Comparison of ENCODE assay signal across 1 cellular context in the genomic region with DNA sequence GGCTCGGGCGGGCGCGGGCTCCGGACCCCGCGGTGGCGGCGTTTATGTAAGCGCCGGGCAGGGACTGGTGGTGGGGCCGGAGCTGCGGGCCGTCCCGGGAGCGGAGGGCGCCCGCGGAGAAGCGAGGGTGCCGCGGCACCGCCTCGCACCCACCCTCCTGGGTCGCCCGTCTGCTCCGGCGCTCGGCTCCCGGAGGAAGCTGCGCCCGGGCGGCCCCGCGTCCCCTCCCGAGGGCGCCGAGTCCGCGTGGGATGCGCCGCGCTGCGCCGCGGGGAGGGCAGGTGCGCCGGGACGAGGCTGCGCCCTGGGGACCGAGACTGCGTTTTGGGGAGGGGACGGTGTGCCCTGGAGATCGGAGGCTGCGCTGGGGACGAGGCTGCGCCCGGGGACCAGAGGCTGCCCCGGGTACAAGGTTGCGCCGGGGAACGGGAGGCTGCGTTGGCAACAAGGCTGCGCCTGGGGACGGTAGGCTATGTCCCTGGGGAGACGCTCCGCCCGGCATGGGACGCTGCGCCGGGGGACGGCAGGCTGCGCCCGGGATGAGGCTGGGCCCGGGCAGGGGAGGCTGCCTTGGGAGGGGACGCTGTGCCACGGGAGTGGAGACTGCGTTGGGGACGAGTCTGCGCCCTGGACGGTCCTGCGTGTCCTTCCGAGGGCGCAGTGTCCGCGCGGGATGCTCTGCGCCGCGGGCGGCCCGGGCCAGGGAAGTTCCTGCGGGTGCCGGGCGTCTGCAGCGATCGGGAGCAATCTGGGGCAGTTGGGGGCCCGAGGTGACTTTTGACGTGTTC.
TF ChIP-seq lines count a peak whose summit lies in the region.

No MANE protein-coding gene starts in this region.

TF ChIP-seq in K562, 482 proteins besides CTCF, POLR2A, EP300 and RAD21 (continued from another document):
- TF ChIP-seq ZBTB7A (IDR thresholded peaks at IDR 0.05; ENCODE audit: borderline replicate concordance, control insufficient read depth, low read depth, low read length) (peak; percentile 66; the same call in 1 of the 2 replicates), CXXC5 (CRISPR knock-in tag; IDR thresholded peaks at IDR 0.05) (peak; percentile 76), HDAC2 (IDR thresholded peaks at IDR 0.05) (0 out of 2 replicates have a peak, but pooled peaks have one; percentile 35), ZFP91 (CRISPR knock-in tag; IDR thresholded peaks at IDR 0.05) (no peak), GMEB1 (CRISPR knock-in tag; IDR thresholded peaks at IDR 0.05) (peak; percentile 45), MAX (CRISPR knock-in tag; IDR thresholded peaks at IDR 0.05) (no peak)
- TF ChIP-seq, protein P1, sequence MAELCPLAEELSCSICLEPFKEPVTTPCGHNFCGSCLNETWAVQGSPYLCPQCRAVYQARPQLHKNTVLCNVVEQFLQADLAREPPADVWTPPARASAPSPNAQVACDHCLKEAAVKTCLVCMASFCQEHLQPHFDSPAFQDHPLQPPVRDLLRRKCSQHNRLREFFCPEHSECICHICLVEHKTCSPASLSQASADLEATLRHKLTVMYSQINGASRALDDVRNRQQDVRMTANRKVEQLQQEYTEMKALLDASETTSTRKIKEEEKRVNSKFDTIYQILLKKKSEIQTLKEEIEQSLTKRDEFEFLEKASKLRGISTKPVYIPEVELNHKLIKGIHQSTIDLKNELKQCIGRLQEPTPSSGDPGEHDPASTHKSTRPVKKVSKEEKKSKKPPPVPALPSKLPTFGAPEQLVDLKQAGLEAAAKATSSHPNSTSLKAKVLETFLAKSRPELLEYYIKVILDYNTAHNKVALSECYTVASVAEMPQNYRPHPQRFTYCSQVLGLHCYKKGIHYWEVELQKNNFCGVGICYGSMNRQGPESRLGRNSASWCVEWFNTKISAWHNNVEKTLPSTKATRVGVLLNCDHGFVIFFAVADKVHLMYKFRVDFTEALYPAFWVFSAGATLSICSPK (IDR thresholded peaks at IDR 0.05; ENCODE audit: borderline replicate concordance) = no peak
- TF ChIP-seq, protein P2, sequence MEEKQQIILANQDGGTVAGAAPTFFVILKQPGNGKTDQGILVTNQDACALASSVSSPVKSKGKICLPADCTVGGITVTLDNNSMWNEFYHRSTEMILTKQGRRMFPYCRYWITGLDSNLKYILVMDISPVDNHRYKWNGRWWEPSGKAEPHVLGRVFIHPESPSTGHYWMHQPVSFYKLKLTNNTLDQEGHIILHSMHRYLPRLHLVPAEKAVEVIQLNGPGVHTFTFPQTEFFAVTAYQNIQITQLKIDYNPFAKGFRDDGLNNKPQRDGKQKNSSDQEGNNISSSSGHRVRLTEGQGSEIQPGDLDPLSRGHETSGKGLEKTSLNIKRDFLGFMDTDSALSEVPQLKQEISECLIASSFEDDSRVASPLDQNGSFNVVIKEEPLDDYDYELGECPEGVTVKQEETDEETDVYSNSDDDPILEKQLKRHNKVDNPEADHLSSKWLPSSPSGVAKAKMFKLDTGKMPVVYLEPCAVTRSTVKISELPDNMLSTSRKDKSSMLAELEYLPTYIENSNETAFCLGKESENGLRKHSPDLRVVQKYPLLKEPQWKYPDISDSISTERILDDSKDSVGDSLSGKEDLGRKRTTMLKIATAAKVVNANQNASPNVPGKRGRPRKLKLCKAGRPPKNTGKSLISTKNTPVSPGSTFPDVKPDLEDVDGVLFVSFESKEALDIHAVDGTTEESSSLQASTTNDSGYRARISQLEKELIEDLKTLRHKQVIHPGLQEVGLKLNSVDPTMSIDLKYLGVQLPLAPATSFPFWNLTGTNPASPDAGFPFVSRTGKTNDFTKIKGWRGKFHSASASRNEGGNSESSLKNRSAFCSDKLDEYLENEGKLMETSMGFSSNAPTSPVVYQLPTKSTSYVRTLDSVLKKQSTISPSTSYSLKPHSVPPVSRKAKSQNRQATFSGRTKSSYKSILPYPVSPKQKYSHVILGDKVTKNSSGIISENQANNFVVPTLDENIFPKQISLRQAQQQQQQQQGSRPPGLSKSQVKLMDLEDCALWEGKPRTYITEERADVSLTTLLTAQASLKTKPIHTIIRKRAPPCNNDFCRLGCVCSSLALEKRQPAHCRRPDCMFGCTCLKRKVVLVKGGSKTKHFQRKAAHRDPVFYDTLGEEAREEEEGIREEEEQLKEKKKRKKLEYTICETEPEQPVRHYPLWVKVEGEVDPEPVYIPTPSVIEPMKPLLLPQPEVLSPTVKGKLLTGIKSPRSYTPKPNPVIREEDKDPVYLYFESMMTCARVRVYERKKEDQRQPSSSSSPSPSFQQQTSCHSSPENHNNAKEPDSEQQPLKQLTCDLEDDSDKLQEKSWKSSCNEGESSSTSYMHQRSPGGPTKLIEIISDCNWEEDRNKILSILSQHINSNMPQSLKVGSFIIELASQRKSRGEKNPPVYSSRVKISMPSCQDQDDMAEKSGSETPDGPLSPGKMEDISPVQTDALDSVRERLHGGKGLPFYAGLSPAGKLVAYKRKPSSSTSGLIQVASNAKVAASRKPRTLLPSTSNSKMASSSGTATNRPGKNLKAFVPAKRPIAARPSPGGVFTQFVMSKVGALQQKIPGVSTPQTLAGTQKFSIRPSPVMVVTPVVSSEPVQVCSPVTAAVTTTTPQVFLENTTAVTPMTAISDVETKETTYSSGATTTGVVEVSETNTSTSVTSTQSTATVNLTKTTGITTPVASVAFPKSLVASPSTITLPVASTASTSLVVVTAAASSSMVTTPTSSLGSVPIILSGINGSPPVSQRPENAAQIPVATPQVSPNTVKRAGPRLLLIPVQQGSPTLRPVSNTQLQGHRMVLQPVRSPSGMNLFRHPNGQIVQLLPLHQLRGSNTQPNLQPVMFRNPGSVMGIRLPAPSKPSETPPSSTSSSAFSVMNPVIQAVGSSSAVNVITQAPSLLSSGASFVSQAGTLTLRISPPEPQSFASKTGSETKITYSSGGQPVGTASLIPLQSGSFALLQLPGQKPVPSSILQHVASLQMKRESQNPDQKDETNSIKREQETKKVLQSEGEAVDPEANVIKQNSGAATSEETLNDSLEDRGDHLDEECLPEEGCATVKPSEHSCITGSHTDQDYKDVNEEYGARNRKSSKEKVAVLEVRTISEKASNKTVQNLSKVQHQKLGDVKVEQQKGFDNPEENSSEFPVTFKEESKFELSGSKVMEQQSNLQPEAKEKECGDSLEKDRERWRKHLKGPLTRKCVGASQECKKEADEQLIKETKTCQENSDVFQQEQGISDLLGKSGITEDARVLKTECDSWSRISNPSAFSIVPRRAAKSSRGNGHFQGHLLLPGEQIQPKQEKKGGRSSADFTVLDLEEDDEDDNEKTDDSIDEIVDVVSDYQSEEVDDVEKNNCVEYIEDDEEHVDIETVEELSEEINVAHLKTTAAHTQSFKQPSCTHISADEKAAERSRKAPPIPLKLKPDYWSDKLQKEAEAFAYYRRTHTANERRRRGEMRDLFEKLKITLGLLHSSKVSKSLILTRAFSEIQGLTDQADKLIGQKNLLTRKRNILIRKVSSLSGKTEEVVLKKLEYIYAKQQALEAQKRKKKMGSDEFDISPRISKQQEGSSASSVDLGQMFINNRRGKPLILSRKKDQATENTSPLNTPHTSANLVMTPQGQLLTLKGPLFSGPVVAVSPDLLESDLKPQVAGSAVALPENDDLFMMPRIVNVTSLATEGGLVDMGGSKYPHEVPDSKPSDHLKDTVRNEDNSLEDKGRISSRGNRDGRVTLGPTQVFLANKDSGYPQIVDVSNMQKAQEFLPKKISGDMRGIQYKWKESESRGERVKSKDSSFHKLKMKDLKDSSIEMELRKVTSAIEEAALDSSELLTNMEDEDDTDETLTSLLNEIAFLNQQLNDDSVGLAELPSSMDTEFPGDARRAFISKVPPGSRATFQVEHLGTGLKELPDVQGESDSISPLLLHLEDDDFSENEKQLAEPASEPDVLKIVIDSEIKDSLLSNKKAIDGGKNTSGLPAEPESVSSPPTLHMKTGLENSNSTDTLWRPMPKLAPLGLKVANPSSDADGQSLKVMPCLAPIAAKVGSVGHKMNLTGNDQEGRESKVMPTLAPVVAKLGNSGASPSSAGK (IDR thresholded peaks at IDR 0.05) = 0 out of 2 replicates have a peak, but pooled peaks have one; percentile 17
